In the genomic region with DNA sequence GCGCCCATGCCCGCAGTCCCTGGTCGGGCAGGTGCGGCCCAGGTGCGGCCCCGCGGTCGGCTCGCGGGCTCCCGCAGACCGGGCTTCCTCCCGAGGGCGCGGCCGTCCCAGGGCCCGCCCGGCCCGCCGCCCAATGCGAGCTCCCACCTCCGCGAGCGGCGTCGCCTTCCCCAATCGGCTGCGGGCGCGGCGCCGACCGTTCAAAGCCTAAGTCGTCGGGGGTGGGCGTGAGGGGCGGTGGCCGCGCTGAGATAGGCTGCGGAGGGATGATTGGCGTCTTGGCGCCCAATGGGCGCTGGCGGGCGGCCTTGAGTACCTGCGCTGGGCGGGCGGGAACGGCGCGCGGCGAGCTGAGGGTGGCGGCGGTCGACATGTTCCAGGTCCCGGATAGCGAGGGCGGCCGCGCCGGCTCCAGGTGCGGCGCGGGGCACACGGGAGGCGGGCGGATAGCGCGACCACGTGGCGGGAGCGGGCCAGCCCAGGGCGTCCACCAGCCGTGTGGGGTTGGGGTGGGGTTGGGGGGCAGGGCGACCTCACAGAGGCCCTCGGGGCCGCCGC, we compare ENCODE assay signal across 8 cellular contexts. TPM values are rescaled to one million over a fixed set of nuclear protein-coding genes. Genes with fewer than 3 reads are reported as not detected.
A peak's percentile ranks its signal among the peaks of the same experiment; 100 is the strongest.
DNase-seq lines count a peak whose midpoint lies in the region; ATAC-seq, FAIRE-seq and TF ChIP-seq lines count a peak whose summit lies in the region.

A gene with protein sequence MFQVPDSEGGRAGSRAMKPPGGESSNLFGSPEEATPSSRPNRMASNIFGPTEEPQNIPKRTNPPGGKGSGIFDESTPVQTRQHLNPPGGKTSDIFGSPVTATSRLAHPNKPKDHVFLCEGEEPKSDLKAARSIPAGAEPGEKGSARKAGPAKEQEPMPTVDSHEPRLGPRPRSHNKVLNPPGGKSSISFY (plus strand): TSS at position 338 of the 558 bp plus-strand sequence. CDS start 34 bp downstream, at position 372.

- H3K4me3 Mint-ChIP-seq in activated naive CD8-positive, alpha-beta T cell, result peak within 1 kb of the TSS; percentile 97

- peak within 1 kb of the TSS; percentile 70 to 82 (median 70) for H3K27ac ChIP-seq in pancreas
- peak within 1 kb of the TSS; percentile 35 to 70 (median 40) for H3K27ac ChIP-seq in thyroid gland

- H3K27me3 Mint-ChIP-seq in activated naive CD8-positive, alpha-beta T cell, result no peaks in the 10 kb centered on the region

- intact Hi-C loops in Right ventricle myocardium inferior (cut with DNase I) (loop anchor here (5.0 kb wide), 1 partner anchor 66 kb away; a partner anchor contains a TSS), pancreas (cut with DNase I) (no loop called here), thyroid gland (cut with DNase I) (no loop called here)

- peak within 1 kb of the TSS; percentile 65 to 98 (median 83) for H3K4me3 ChIP-seq in pancreas
- peak within 1 kb of the TSS; percentile 51 to 85 (median 79) for H3K4me3 ChIP-seq in thyroid gland (replicated peaks in 1 of 3)

- H3K9me3 Mint-ChIP-seq in activated naive CD8-positive, alpha-beta T cell (ENCODE audit: low read depth), result no peaks in the 10 kb centered on the region

- H3K36me3 Mint-ChIP-seq in activated naive CD8-positive, alpha-beta T cell, result no peaks in the 10 kb centered on the region

- H3K4me1 Mint-ChIP-seq in activated naive CD8-positive, alpha-beta T cell (ENCODE audit: low read depth), result peaks cover 24% of the 10 kb centered on the region

- TF ChIP-seq CTCF in GM10266 (IDR thresholded peaks at IDR 0.05; ENCODE audit: control insufficient read depth, insufficient read depth, low read depth, missing control alignments) (peak; percentile 25), pancreas (IDR thresholded peaks at IDR 0.05) (no peak), thyroid gland (IDR thresholded peaks at IDR 0.05) (no peak)

- no peaks in the 10 kb centered on the region for H3K27me3 ChIP-seq in pancreas
- H3K27me3 ChIP-seq in thyroid gland, result no peaks in the 10 kb centered on the region

- TF ChIP-seq POLR2A in thyroid gland (IDR thresholded peaks at IDR 0.05), result peak in 1 of 2 donors; percentile 79

- peak; percentile 100 for DNase-seq in GM10266 (ENCODE audit: extremely low spot score)
- peak; percentile 87 for DNase-seq in NCI-H1105 treated with DMSO at 0.1 percent for 48 hours (lab: John Stamatoyannopoulos, UW)
- DNase-seq in SKM-1 treated with dmso at 0.1 percent for 144 hours (lab: John Stamatoyannopoulos, UW; ENCODE audit: unreplicated experiment), result peak; percentile 92
- peak; percentile 99 for DNase-seq in Right ventricle myocardium inferior (ENCODE audit: missing footprints)
- DNase-seq in pancreas, result peak; percentile 97 to 99 (median 98)
- DNase-seq in thyroid gland, result peak; percentile 99

- 0% methylated on average over 49 to 79 of the region's 79 CpGs for WGBS in pancreas, 2 donors
- 1% methylated on average over 30 to 40 of the region's 79 CpGs for WGBS in thyroid gland, 2 donors

- H3K9me3 ChIP-seq in pancreas, result no peaks in the 10 kb centered on the region
- H3K9me3 ChIP-seq in thyroid gland, result no peaks in the 10 kb centered on the region

- H3K27ac Mint-ChIP-seq in activated naive CD8-positive, alpha-beta T cell, result peak within 1 kb of the TSS; percentile 92

- peaks cover 0 to 12% (median 4%) of the 10 kb centered on the region in 3 donors for H3K4me1 ChIP-seq in pancreas
- peaks cover 22 to 24% of the 10 kb centered on the region in 2 donors for H3K4me1 ChIP-seq in thyroid gland

- ATAC-seq in HG02623 (IDR thresholded peaks at IDR 0.05; ENCODE audit: unreplicated experiment) (peak; percentile 92), Right ventricle myocardium inferior (peak; percentile 99), pancreas (peak; percentile 97 to 98 (median 97))

- H3K36me3 ChIP-seq in pancreas (peaks cover 0 to 4% (median 4%) of the 10 kb centered on the region in 3 donors), thyroid gland (peaks cover 15 to 20% of the 10 kb centered on the region in 2 donors)

- FAIRE-seq in pancreas (lab: Jason Lieb, UNC), result no peak

RNA-seq across cellular contexts. Expression of the gene that starts here (rescaled TPM):
- total RNA-seq in Right ventricle myocardium inferior (41.5 TPM), pancreas (10 to 100 TPM; 21.7 to 49.3 (median 32.4) TPM), thyroid gland (10 to 100 TPM; 30.8 to 50.3 (median 44.9) TPM)
- 10 to 100 TPM; 13.5 to 22.2 TPM for polyA plus RNA-seq in pancreas

Comparison
In these comparisons a context has a peak if more than half of its experiments do, and no peak if none do; other contexts are left out.
1. Peak in every context shown above with its lines: DNase-seq, ATAC-seq, H3K4me3 ChIP-seq and H3K27ac ChIP-seq.